13 cellular contexts compared by ENCODE assay signal in genomic region chr6:137277971-137278602, GRCh38. TPM values are rescaled to one million over a fixed set of nuclear protein-coding genes. Genes with fewer than 3 reads are reported as not detected.
A peak's percentile ranks its signal among the peaks of the same experiment; 100 is the strongest.
DNase-seq lines count a peak whose midpoint lies in the region; TF ChIP-seq lines count a peak whose summit lies in the region.
"Had no signal": no experiment of that assay in that cellular context is flagged by ENCODE, and none has a peak within 500 bp of the region (broad histone marks: within the 10 kb centered on the region; RNA-seq: fewer than 3 reads in every experiment).

No MANE protein-coding gene starts in this region.

- H3K4me3 Mint-ChIP-seq in MCF 10A (ENCODE audit: unreplicated experiment) (no peak overlapping the region), type B pancreatic cell (no peak overlapping the region)
- H3K4me3 Mint-ChIP-seq: activated naive CD4-positive, alpha-beta T cell treated with anti-CD3 and anti-CD28 coated beads, Interleukin-2, amount 50 U/mL, for 24 hours; stimulated activated naive B cell treated with anti-CD40 and anti-IgM and Interleukin-4, amounts not matched to agents 10 μg/mL and 1 μg/mL and 100 μg/mL, for 72 hours had no signal

- peak; percentile 42 for DNase-seq in MCF 10A (ENCODE audit: unreplicated experiment)
- no peak for DNase-seq in breast epithelium (ENCODE audit: low spot score in 2 of 2)
- DNase-seq in SW480 (ENCODE audit: low spot score), result peak; percentile 1
- peak; percentile 54 for DNase-seq in fibroblast of pulmonary artery (ENCODE audit: low read depth)
- DNase-seq in type B pancreatic cell (ENCODE audit: extremely low spot score, unreplicated experiment), result no peak
- no peak for DNase-seq in stimulated activated CD8-positive, alpha-beta memory T cell treated with anti-CD3 and anti-CD28 coated beads, Interleukin-4, amount 100 ng/mL, for 48 hours
- no peak for DNase-seq in T-helper 1 cell
- DNase-seq in DMS79 (lab: John Stamatoyannopoulos, UW), result no peak
- DNase-seq: activated CD4-positive, alpha-beta T cell treated with anti-CD3 and anti-CD28 coated beads, Interleukin-2, amount 50 U/mL, for 1 hour; NCI-H1048; stimulated activated CD4-positive, alpha-beta T cell treated with anti-CD3 and anti-CD28 coated beads, Interleukin-12 subunit alpha, Interleukin-12 subunit beta, amount 100 ng/mL, for 4 hours; stimulated activated naive B cell treated with anti-CD40 and anti-IgM and Interleukin-4, amounts not matched to agents 10 μg/mL and 1 μg/mL and 100 μg/mL, for 72 hours had no signal

- H3K36me3 Mint-ChIP-seq in MCF 10A (ENCODE audit: insufficient read depth, unreplicated experiment), result no peaks in the 10 kb centered on the region
- H3K36me3 Mint-ChIP-seq in type B pancreatic cell, result no peaks in the 10 kb centered on the region
- H3K36me3 Mint-ChIP-seq: activated naive CD4-positive, alpha-beta T cell treated with anti-CD3 and anti-CD28 coated beads, Interleukin-2, amount 50 U/mL, for 24 hours; stimulated activated naive B cell treated with anti-CD40 and anti-IgM and Interleukin-4, amounts not matched to agents 10 μg/mL and 1 μg/mL and 100 μg/mL, for 72 hours had no signal

- TF ChIP-seq CTCF in MCF 10A (IDR thresholded peaks at IDR 0.05; ENCODE audit: unreplicated experiment) (no peak), breast epithelium (IDR thresholded peaks at IDR 0.05) (no peak), fibroblast of pulmonary artery (IDR thresholded peaks at IDR 0.05; ENCODE audit: low read length, missing control alignments) (no peak), type B pancreatic cell (conservative IDR thresholded peaks at IDR 0.05) (no peak)

- H3K4me3 ChIP-seq in breast epithelium, result no peak overlapping the region
- H3K4me3 ChIP-seq in fibroblast of pulmonary artery (replicated peaks; ENCODE audit: low read depth, low read length), result no peak overlapping the region

- H3K27ac Mint-ChIP-seq in MCF 10A (ENCODE audit: low read depth, unreplicated experiment) (no peak overlapping the region), type B pancreatic cell (peak overlapping the region; percentile 35)
- H3K27ac Mint-ChIP-seq: activated naive CD4-positive, alpha-beta T cell treated with anti-CD3 and anti-CD28 coated beads, Interleukin-2, amount 50 U/mL, for 24 hours; stimulated activated naive B cell treated with anti-CD40 and anti-IgM and Interleukin-4, amounts not matched to agents 10 μg/mL and 1 μg/mL and 100 μg/mL, for 72 hours had no signal

- no peaks in the 10 kb centered on the region for H3K27me3 ChIP-seq in breast epithelium

- TF ChIP-seq POLR2A in breast epithelium (IDR thresholded peaks at IDR 0.05), result no peak

- H3K4me1 Mint-ChIP-seq in MCF 10A (ENCODE audit: insufficient read depth, unreplicated experiment) (no peaks in the 10 kb centered on the region), type B pancreatic cell (ENCODE audit: unreplicated experiment) (peaks cover 12% of the 10 kb centered on the region)

- intact Hi-C loops in MCF 10A (cut with micrococcal nuclease), result no loop called here
- intact Hi-C loops in breast epithelium (cut with DNase I; ENCODE audit: low total_unique reads), result no loop called here

- CTCF ChIA-PET in MCF 10A (lab: Yijun Ruan, JAX), result interaction anchor here (0.6 to 1.2 kb wide), 3 partner anchors 10 to 343 kb away, joined by 3 to 5 read pairs (median 3); no protein-coding TSS in a partner anchor

- BruUV-seq in MCF 10A (replicated peaks; lab: Mats Ljungman, UMichigan), result no TSS peak

- H3K27me3 Mint-ChIP-seq in MCF 10A (ENCODE audit: insufficient read depth, unreplicated experiment) (no peaks in the 10 kb centered on the region), type B pancreatic cell (peaks cover 21% of the 10 kb centered on the region)
- H3K27me3 Mint-ChIP-seq: stimulated activated naive B cell treated with anti-CD40 and anti-IgM and Interleukin-4, amounts not matched to agents 10 μg/mL and 1 μg/mL and 100 μg/mL, for 72 hours had no signal

- POLR2A ChIA-PET in MCF 10A (lab: Yijun Ruan, JAX), result interaction anchor here (0.7 kb wide), 1 partner anchor 61 kb away, joined by 4 read pairs; no protein-coding TSS in a partner anchor

- H3K27ac ChIP-seq in breast epithelium, result no peak overlapping the region

- peaks cover 4% of the 10 kb centered on the region for H3K36me3 ChIP-seq in breast epithelium

- H3K4me1 ChIP-seq in breast epithelium, result no peaks in the 10 kb centered on the region

- no peaks in the 10 kb centered on the region for H3K9me3 Mint-ChIP-seq in MCF 10A (ENCODE audit: unreplicated experiment)
- H3K9me3 Mint-ChIP-seq in type B pancreatic cell, result no peaks in the 10 kb centered on the region
- H3K9me3 Mint-ChIP-seq: activated naive CD4-positive, alpha-beta T cell treated with anti-CD3 and anti-CD28 coated beads, Interleukin-2, amount 50 U/mL, for 24 hours; stimulated activated naive B cell treated with anti-CD40 and anti-IgM and Interleukin-4, amounts not matched to agents 10 μg/mL and 1 μg/mL and 100 μg/mL, for 72 hours had no signal

- H3K9me3 ChIP-seq in breast epithelium, result no peaks in the 10 kb centered on the region

RNA-seq across cellular contexts. Expression of gene IFNGR1, which starts 58.9 kb away (rescaled TPM):
- total RNA-seq in MCF 10A (2022) (57.9 and 58.4 TPM in 2 replicates), breast epithelium (100 to 1,000 TPM; 126 to 207 (median 144) TPM), type B pancreatic cell (ENCODE audit: low replicate concordance) (28.4 and 35.5 TPM in 2 replicates)

Comparison
In these comparisons a context has a peak if more than half of its experiments do, and no peak if none do; other contexts are left out.
1. DNase-seq: peak in MCF 10A (single experiment), SW480 (single experiment) and fibroblast of pulmonary artery (single experiment); none in breast epithelium (0 of 2), type B pancreatic cell (single experiment), stimulated activated CD8-positive, alpha-beta memory T cell treated with anti-CD3 and anti-CD28 coated beads, Interleukin-4, amount 100 ng/mL, for 48 hours (single experiment), T-helper 1 cell (0 of 5) and DMS79 (single experiment).